Comparison of ENCODE assay signal across 26 cellular contexts in genomic region chr12:113195598-113195997, GRCh38. TPM values are rescaled to one million over a fixed set of nuclear protein-coding genes. Genes with fewer than 3 reads are reported as not detected.
A peak's percentile ranks its signal among the peaks of the same experiment; 100 is the strongest.
DNase-seq lines count a peak whose midpoint lies in the region; ATAC-seq and TF ChIP-seq lines count a peak whose summit lies in the region.
"Had no signal": no experiment of that assay in that cellular context is flagged by ENCODE, and none has a peak within 500 bp of the region (broad histone marks: within the 10 kb centered on the region; RNA-seq: fewer than 3 reads in every experiment).

No MANE protein-coding gene starts in this region.

- peak overlapping the region; percentile 51 for H2AK9ac ChIP-seq in IMR-90 (replicated peaks; ENCODE audit: low read depth, low read length, poor library complexity)

- H2BK5ac ChIP-seq in IMR-90 (ENCODE audit: low read depth, low read length, poor library complexity, severe bottlenecking), result peak overlapping the region; percentile 31

- no peak overlapping the region for H3K4me2 ChIP-seq in IMR-90 (ENCODE audit: low read depth, low read length)

- H2AFZ ChIP-seq in IMR-90 (replicated peaks; ENCODE audit: low read length, poor library complexity), result peak overlapping the region; percentile 26

- no peak overlapping the region; the same call in 1 of the 2 replicates for H3K18ac ChIP-seq in IMR-90 (ENCODE audit: low read depth, low read length)

- H3K4me3 Mint-ChIP-seq in nephron progenitor cell (peak overlapping the region; percentile 5), type B pancreatic cell (no peak overlapping the region)
- no peak overlapping the region for H3K4me3 Mint-ChIP-seq in activated naive CD4-positive, alpha-beta T cell treated with anti-CD3 and anti-CD28 coated beads, Interleukin-2, amount 10 ng/mL, durations not matched to agents 7 days and 5 days
- H3K4me3 Mint-ChIP-seq: activated CD4-positive, alpha-beta T cell treated with anti-CD3 and anti-CD28 coated beads for 36 hours; activated T-helper 17 cell treated with anti-CD3 and anti-CD28 coated beads, Interleukin-2, amount 50 U/mL, for 72 hours; dendritic cell treated with granulocyte-macrophage colony-stimulating factor and Interleukin-4, amounts not matched to agents 40 ng/mL and 50 ng/mL, for 4 days; memory B cell; stimulated activated effector memory CD8-positive, alpha-beta T cell treated with anti-CD3 and anti-CD28 coated beads, Interleukin-12 subunit alpha, Interleukin-12 subunit beta, amount 100 ng/mL, for 72 hours; T-cell had no signal

- H3K4me1 Mint-ChIP-seq in nephron progenitor cell, result peaks cover 51% of the 10 kb centered on the region
- H3K4me1 Mint-ChIP-seq in type B pancreatic cell (ENCODE audit: unreplicated experiment), result peaks cover 18% of the 10 kb centered on the region
- H3K4me1 Mint-ChIP-seq in activated naive CD4-positive, alpha-beta T cell treated with anti-CD3 and anti-CD28 coated beads, Interleukin-2, amount 10 ng/mL, durations not matched to agents 7 days and 5 days, result peaks cover 6% of the 10 kb centered on the region
- H3K4me1 Mint-ChIP-seq: activated T-helper 17 cell treated with anti-CD3 and anti-CD28 coated beads, Interleukin-2, amount 50 U/mL, for 72 hours had no signal

- CTCF ChIA-PET in IMR-90 (lab: Yijun Ruan, JAX), result interaction anchor here (1.2 kb wide), 1 partner anchor 230 kb away, joined by 6 read pairs; no protein-coding TSS in a partner anchor
- CTCF ChIA-PET in activated naive CD4-positive, alpha-beta T cell treated with anti-CD3 and anti-CD28 coated beads, Interleukin-2, amount 10 ng/mL, durations not matched to agents 7 days and 5 days (lab: Charles Lee), result interaction anchor here (1.0 to 1.6 kb wide), 4 partner anchors 38 to 230 kb away, joined by 3 to 4 read pairs (median 4); no protein-coding TSS in a partner anchor

- H2AK5ac ChIP-seq in IMR-90 (ENCODE audit: low read depth, low read length), result peak overlapping the region; percentile 88

- no peak for DNase-seq in IMR-90
- no peak for DNase-seq in ascending aorta (ENCODE audit: low spot score in 2 of 2)
- DNase-seq in nephron progenitor cell, result no peak
- no peak for DNase-seq in type B pancreatic cell (ENCODE audit: extremely low spot score, unreplicated experiment)
- no peak for DNase-seq in activated naive CD4-positive, alpha-beta T cell treated with anti-CD3 and anti-CD28 coated beads, Interleukin-2, amount 10 ng/mL, durations not matched to agents 7 days and 5 days
- DNase-seq in breast epithelium (ENCODE audit: low spot score in 2 of 2), result no peak
- no peak for DNase-seq in activated effector memory CD4-positive, alpha-beta T cell treated with Interleukin-2 at 50 U/mL for 16 hours
- DNase-seq: activated CD4-positive, alpha-beta T cell treated with anti-CD3 and anti-CD28 coated beads for 36 hours; body of pancreas; COR-L47; heart left ventricle; KG1; left cardiac atrium; naive B cell; NCI-H1436 treated with DMSO at 0.1 percent for 48 hours; NCI-H524; Right ventricle myocardium superior; stimulated activated CD4-positive, alpha-beta T cell treated with anti-CD3 and anti-CD28 coated beads, Interleukin-2, amount 100 ng/mL, for 24 hours; T-cell had no signal

- H3K27me3 ChIP-seq in IMR-90 (ENCODE audit: control insufficient read depth, insufficient read depth, low read length) (no peaks in the 10 kb centered on the region), ascending aorta (no peaks in the 10 kb centered on the region), breast epithelium (no peaks in the 10 kb centered on the region)
- H3K27me3 ChIP-seq: body of pancreas, heart left ventricle, suprapubic skin had no signal

- H2BK120ac ChIP-seq in IMR-90 (ENCODE audit: low read depth, low read length), result peak overlapping the region; percentile 93

- TF ChIP-seq CTCF in IMR-90 (conservative IDR thresholded peaks at IDR 0.05; ENCODE audit: low read depth, low read length) (no peak), ascending aorta (IDR thresholded peaks at IDR 0.05) (no peak), nephron progenitor cell (IDR thresholded peaks at IDR 0.05) (no peak), type B pancreatic cell (conservative IDR thresholded peaks at IDR 0.05) (no peak), breast epithelium (IDR thresholded peaks at IDR 0.05) (no peak)

- TF ChIP-seq POLR2A in IMR-90 (IDR thresholded peaks at IDR 0.05; ENCODE audit: low read depth, low read length) (no peak), breast epithelium (IDR thresholded peaks at IDR 0.05) (no peak)

- H2BK15ac ChIP-seq in IMR-90 (ENCODE audit: low read depth, low read length), result peak overlapping the region; percentile 65; the same call in 1 of the 3 replicates

- H3K9me3 Mint-ChIP-seq in nephron progenitor cell, result no peaks in the 10 kb centered on the region
- no peaks in the 10 kb centered on the region for H3K9me3 Mint-ChIP-seq in type B pancreatic cell
- H3K9me3 Mint-ChIP-seq in activated naive CD4-positive, alpha-beta T cell treated with anti-CD3 and anti-CD28 coated beads, Interleukin-2, amount 10 ng/mL, durations not matched to agents 7 days and 5 days, result no peaks in the 10 kb centered on the region
- H3K9me3 Mint-ChIP-seq: activated T-helper 17 cell treated with anti-CD3 and anti-CD28 coated beads, Interleukin-2, amount 50 U/mL, for 72 hours; dendritic cell treated with granulocyte-macrophage colony-stimulating factor and Interleukin-4, amounts not matched to agents 40 ng/mL and 50 ng/mL, for 4 days; memory B cell; naive B cell; stimulated activated effector memory CD8-positive, alpha-beta T cell treated with anti-CD3 and anti-CD28 coated beads, Interleukin-12 subunit alpha, Interleukin-12 subunit beta, amount 100 ng/mL, for 72 hours; T-cell had no signal

- H3K79me1 ChIP-seq in IMR-90 (ENCODE audit: low read depth in 1 of 2, low read length in 2 of 2), result peaks cover 2 to 12% of the 10 kb centered on the region in 2 experiments; a peak in 1 of 4 replicates

- H3K36me3 ChIP-seq in IMR-90 (ENCODE audit: control insufficient read depth, insufficient read depth, low read length), result peaks cover 10% of the 10 kb centered on the region
- peaks cover 5 to 13% of the 10 kb centered on the region in 2 donors for H3K36me3 ChIP-seq in ascending aorta
- no peaks in the 10 kb centered on the region for H3K36me3 ChIP-seq in breast epithelium

- no peak overlapping the region for H3K56ac ChIP-seq in IMR-90 (ENCODE audit: extremely low read depth, insufficient read depth, low read length)

- no peaks in the 10 kb centered on the region for H3K9me3 ChIP-seq in IMR-90 (ENCODE audit: control insufficient read depth, insufficient read depth, low read length)
- H3K9me3 ChIP-seq in ascending aorta, result no peaks in the 10 kb centered on the region
- no peaks in the 10 kb centered on the region for H3K9me3 ChIP-seq in breast epithelium
- H3K9me3 ChIP-seq: body of pancreas, heart left ventricle, suprapubic skin had no signal

- dilution Hi-C loops in IMR-90 (cut with HindIII; ENCODE audit: low sequenced_read_pairs, unreplicated experiment), result no loop called here

- H3K27ac Mint-ChIP-seq in nephron progenitor cell (peak overlapping the region; percentile 98), type B pancreatic cell (peak overlapping the region; percentile 83)
- no peak overlapping the region for H3K27ac Mint-ChIP-seq in activated naive CD4-positive, alpha-beta T cell treated with anti-CD3 and anti-CD28 coated beads, Interleukin-2, amount 10 ng/mL, durations not matched to agents 7 days and 5 days
- H3K27ac Mint-ChIP-seq: activated CD4-positive, alpha-beta T cell treated with anti-CD3 and anti-CD28 coated beads for 36 hours; activated T-helper 17 cell treated with anti-CD3 and anti-CD28 coated beads, Interleukin-2, amount 50 U/mL, for 72 hours; dendritic cell treated with granulocyte-macrophage colony-stimulating factor and Interleukin-4, amounts not matched to agents 40 ng/mL and 50 ng/mL, for 4 days; memory B cell; stimulated activated effector memory CD8-positive, alpha-beta T cell treated with anti-CD3 and anti-CD28 coated beads, Interleukin-12 subunit alpha, Interleukin-12 subunit beta, amount 100 ng/mL, for 72 hours; T-cell had no signal

- ATAC-seq in IMR-90 (ENCODE audit: low read depth), result no peak
- ATAC-seq: activated CD4-positive, alpha-beta T cell treated with anti-CD3 and anti-CD28 coated beads for 36 hours; activated T-helper 17 cell treated with anti-CD3 and anti-CD28 coated beads, Interleukin-2, amount 50 U/mL, for 72 hours; body of pancreas; left cardiac atrium; stimulated activated effector memory CD8-positive, alpha-beta T cell treated with anti-CD3 and anti-CD28 coated beads, Interleukin-12 subunit alpha, Interleukin-12 subunit beta, amount 100 ng/mL, for 72 hours; T-cell had no signal

- intact Hi-C loops in IMR-90 (cut with micrococcal nuclease), result loop anchor here (5.0 to 10.0 kb wide), 3 partner anchors 102 to 717 kb away; partner anchors contain the start of gene PLBD2
- intact Hi-C loops in ascending aorta (cut with DNase I), result loop anchor here (2.0 kb wide), 1 partner anchor 139 kb away; the partner anchor contains the start of gene SLC8B1
- intact Hi-C loops in breast epithelium (cut with DNase I; ENCODE audit: low total_unique reads), result no loop called here

- TF ChIP-seq RAD21 in IMR-90 (IDR thresholded peaks at IDR 0.05; ENCODE audit: low read length), result no peak

- peak overlapping the region; percentile 72; the same call in 1 of the 2 replicates for H3K14ac ChIP-seq in IMR-90 (replicated peaks; ENCODE audit: low read depth, low read length)

- peak overlapping the region in 1 of 2 experiments; percentile 66; a peak in 1 of 4 replicates for H4K8ac ChIP-seq in IMR-90 (ENCODE audit: low read depth in 2 of 2, low read length in 2 of 2)

- peak overlapping the region; percentile 48; the same call in 1 of the 2 replicates for H3K23ac ChIP-seq in IMR-90 (ENCODE audit: low read depth, low read length)

- peak overlapping the region; percentile 0; the same call in 1 of the 2 replicates for H4K5ac ChIP-seq in IMR-90 (ENCODE audit: low read depth, low read length)

- POLR2A ChIA-PET in IMR-90 (lab: Charles Lee; ENCODE audit: unreplicated experiment), result no interaction called here

- H3K4ac ChIP-seq in IMR-90 (ENCODE audit: low read depth, low read length), result peak overlapping the region; percentile 90

- 98% methylated on average over 6 of the region's 13 CpGs; no CpG with 5 or more reads in 1 of the 2 experiments for WGBS in IMR-90 (ENCODE audit: extremely low coverage in 2 of 2, insufficient read length in 1 of 2), 2 experiments

- H3K4me1 ChIP-seq in IMR-90 (ENCODE audit: control insufficient read depth, insufficient read depth, low read length) (peaks cover 9% of the 10 kb centered on the region), ascending aorta (peaks cover 9 to 21% of the 10 kb centered on the region in 2 donors), breast epithelium (no peaks in the 10 kb centered on the region)

- H3K9ac ChIP-seq in IMR-90 (ENCODE audit: low read depth, low read length), result 0 out of 2 replicates have a peak overlapping the region, but pooled peaks have one; percentile 0

- peak overlapping the region; percentile 77 for H3K27ac ChIP-seq in IMR-90 (ENCODE audit: insufficient read depth, low read length)
- H3K27ac ChIP-seq in ascending aorta, result peak overlapping the region; percentile 78 to 88
- H3K27ac ChIP-seq in breast epithelium, result peak overlapping the region in 1 of 2 donors; percentile 52
- H3K27ac ChIP-seq: body of pancreas, suprapubic skin had no signal

- peaks cover 5% of the 10 kb centered on the region; the same call in 1 of the 2 replicates for H3K9me1 ChIP-seq in IMR-90 (ENCODE audit: insufficient read depth, low read length)

- peaks cover 23% of the 10 kb centered on the region for H3K36me3 Mint-ChIP-seq in nephron progenitor cell (ENCODE audit: low read depth)
- peaks cover 8% of the 10 kb centered on the region for H3K36me3 Mint-ChIP-seq in type B pancreatic cell
- H3K36me3 Mint-ChIP-seq in activated naive CD4-positive, alpha-beta T cell treated with anti-CD3 and anti-CD28 coated beads, Interleukin-2, amount 10 ng/mL, durations not matched to agents 7 days and 5 days, result peaks cover 10% of the 10 kb centered on the region
- H3K36me3 Mint-ChIP-seq: naive B cell had no signal

- BruUV-seq in IMR-90 (replicated peaks; lab: Mats Ljungman, UMichigan), result no TSS peak

- no peaks in the 10 kb centered on the region for H4K20me1 ChIP-seq in IMR-90 (ENCODE audit: insufficient read depth, low read length)

- H3K4me3 ChIP-seq in IMR-90 (ENCODE audit: insufficient read depth, low read depth, low read length) (no peak overlapping the region), ascending aorta (no peak overlapping the region), breast epithelium (no peak overlapping the region)
- H3K4me3 ChIP-seq: body of pancreas, heart left ventricle, suprapubic skin had no signal

- in situ Hi-C loops in IMR-90 (cut with MboI; ENCODE audit: low sequenced_read_pairs), result loop anchor here (5.0 to 25.0 kb wide), 2 partner anchors 232 to 1217 kb away; partner anchors contain the start of gene TBX5

- peak overlapping the region; percentile 91 for H2BK20ac ChIP-seq in IMR-90 (ENCODE audit: low read depth, low read length)

- H3K27me3 Mint-ChIP-seq in nephron progenitor cell (ENCODE audit: low read depth, poor library complexity) (peaks cover 2% of the 10 kb centered on the region), type B pancreatic cell (no peaks in the 10 kb centered on the region)
- no peaks in the 10 kb centered on the region for H3K27me3 Mint-ChIP-seq in activated naive CD4-positive, alpha-beta T cell treated with anti-CD3 and anti-CD28 coated beads, Interleukin-2, amount 10 ng/mL, durations not matched to agents 7 days and 5 days
- H3K27me3 Mint-ChIP-seq: activated CD4-positive, alpha-beta T cell treated with anti-CD3 and anti-CD28 coated beads for 36 hours; activated T-helper 17 cell treated with anti-CD3 and anti-CD28 coated beads, Interleukin-2, amount 50 U/mL, for 72 hours; dendritic cell treated with granulocyte-macrophage colony-stimulating factor and Interleukin-4, amounts not matched to agents 40 ng/mL and 50 ng/mL, for 4 days; memory B cell; naive B cell; T-cell had no signal

- H4K91ac ChIP-seq in IMR-90 (ENCODE audit: insufficient read depth, low read depth, low read length), result peak overlapping the region; percentile 64; the same call in 1 of the 2 replicates

RNA-seq across cellular contexts. Expression of gene RITA1, which starts 10.1 kb away (rescaled TPM):
- total RNA-seq in IMR-90 (2012; rRNA removed), result 14.7 and 15.0 TPM in 2 replicates
- 14.2 and 15.2 TPM in 2 replicates for polyA plus RNA-seq in IMR-90 (2012; rRNA removed)
- 9.9 and 17.3 TPM in 2 replicates for polyA plus RNA-seq in IMR-90 (2012; cell fraction: cytosol; rRNA removed)
- 7.1 and 9.4 TPM in 2 replicates for polyA plus RNA-seq in IMR-90 (2012; cell fraction: nucleus; rRNA removed; ENCODE audit: low replicate concordance)
- 48.4 TPM for total RNA-seq in ascending aorta
- 19.0 and 21.7 TPM in 2 replicates for total RNA-seq in type B pancreatic cell (ENCODE audit: low replicate concordance)
- total RNA-seq in breast epithelium, result 10 to 100 TPM in 2 of 3 donors, 1 to 10 TPM in 1; 9.4 to 22.4 (median 15.4) TPM

RNA-seq across cellular contexts. Expression of gene DDX54, which starts 10.3 kb away (rescaled TPM):
- total RNA-seq in IMR-90 (2012; rRNA removed) (23.8 and 24.4 TPM in 2 replicates), ascending aorta (97.0 TPM), type B pancreatic cell (ENCODE audit: low replicate concordance) (53.9 and 66.1 TPM in 2 replicates), breast epithelium (10 to 100 TPM; 51.5 to 62.1 (median 60.3) TPM)
- polyA plus RNA-seq in IMR-90 (2012; rRNA removed), result 47.5 and 55.1 TPM in 2 replicates
- polyA plus RNA-seq in IMR-90 (2012; cell fraction: cytosol; rRNA removed), result 33.5 and 54.5 TPM in 2 replicates
- 74.8 and 97.8 TPM in 2 replicates for polyA plus RNA-seq in IMR-90 (2012; cell fraction: nucleus; rRNA removed; ENCODE audit: low replicate concordance)

RNA-seq across cellular contexts. Expression of gene TPCN1, which starts 25.7 kb away (rescaled TPM):
- total RNA-seq in IMR-90 (2012; rRNA removed) (2.0 and 2.5 TPM in 2 replicates), ascending aorta (56.3 TPM), type B pancreatic cell (ENCODE audit: low replicate concordance) (55.6 and 103 TPM in 2 replicates), breast epithelium (10 to 100 TPM; 46.9 to 71.7 (median 59.5) TPM)
- 10.4 and 13.2 TPM in 2 replicates for polyA plus RNA-seq in IMR-90 (2012; rRNA removed)
- polyA plus RNA-seq in IMR-90 (2012; cell fraction: cytosol; rRNA removed), result 7.7 and 13.8 TPM in 2 replicates
- polyA plus RNA-seq in IMR-90 (2012; cell fraction: nucleus; rRNA removed; ENCODE audit: low replicate concordance), result 58.1 and 63.1 TPM in 2 replicates

RNA-seq across cellular contexts. Expression of gene CFAP73, which starts 46.1 kb away (rescaled TPM):
- total RNA-seq in IMR-90 (2012; rRNA removed), result not detected in 2 replicates
- polyA plus RNA-seq in IMR-90 (2012; rRNA removed), result not detected in 2 replicates
- polyA plus RNA-seq in IMR-90 (2012; cell fraction: cytosol; rRNA removed), result not detected in 2 replicates
- polyA plus RNA-seq in IMR-90 (2012; cell fraction: nucleus; rRNA removed; ENCODE audit: low replicate concordance), result not detected in 2 replicates
- not detected for total RNA-seq in ascending aorta
- total RNA-seq in type B pancreatic cell (ENCODE audit: low replicate concordance), result 0.27 and 0.81 TPM in 2 replicates
- total RNA-seq in breast epithelium, result under 1 TPM in 1 of 3 donors, not detected in 2; 0.29 TPM
- total RNA-seq: endothelial cell of umbilical vein, heart left ventricle, left cardiac atrium, posterior vena cava, Right ventricle myocardium superior had no signal
- polyA plus RNA-seq: endothelial cell of umbilical vein had no signal

Comparison
In these comparisons a context has a peak if more than half of its experiments do, and no peak if none do; other contexts are left out.
1. RNA of gene TPCN1, which starts 25.7 kb away (total RNA-seq): 46.9 to 71.7 TPM in breast epithelium, 56.3 TPM in ascending aorta (single experiment) and 55.6 to 103 TPM in type B pancreatic cell; 2.0 to 2.5 TPM in IMR-90; every median in the first group is over 10 times any median in the second.